Comparison of ENCODE assay signal across 15 cellular contexts in genomic region chr10:110840923-110841428, GRCh38. TPM values are rescaled to one million over a fixed set of nuclear protein-coding genes. Genes with fewer than 3 reads are reported as not detected.
DNase-seq lines count a peak whose midpoint lies in the region; ATAC-seq, FAIRE-seq and TF ChIP-seq lines count a peak whose summit lies in the region.
"Had no signal": no experiment of that assay in that cellular context is flagged by ENCODE, and none has a peak within 500 bp of the region (broad histone marks: within the 10 kb centered on the region; RNA-seq: fewer than 3 reads in every experiment).

No MANE protein-coding gene starts in this region.

- H3K4me1 Mint-ChIP-seq in neural crest cell: peaks cover 44% of the 10 kb centered on the region

- no peak overlapping the region for H3K4me3 ChIP-seq in A549
- peak overlapping the region in 1 of 2 donors; percentile 11 for H3K4me3 ChIP-seq in duodenal mucosa (ENCODE audit: low read depth in 1 of 2, low read length in 2 of 2)
- H3K4me3 ChIP-seq: K562, SK-N-MC had no signal

- TF ChIP-seq EP300 in A549 (IDR thresholded peaks at IDR 0.05): no peak

- H3K4me3 Mint-ChIP-seq in neural crest cell: no peak overlapping the region

- no peak for TF ChIP-seq POLR2A in A549 (IDR thresholded peaks at IDR 0.05; ENCODE audit: low read length)

- no peaks in the 10 kb centered on the region for H3K9me3 ChIP-seq in A549
- H3K9me3 ChIP-seq in duodenal mucosa (ENCODE audit: control insufficient read depth in 1 of 2, low read length in 2 of 2): no peaks in the 10 kb centered on the region

- DNase-seq in A549 (ENCODE audit: low read depth in 1 of 2, low spot score in 1 of 2): no peak
- DNase-seq in GM19239 (ENCODE audit: insufficient read length, low spot score): no peak
- DNase-seq in neural crest cell (ENCODE audit: low read depth, low spot score): no peak
- no peak for DNase-seq in NCI-H2029 treated with DMSO at 0.1 percent for 48 hours (lab: John Stamatoyannopoulos, UW)
- no peak for DNase-seq in NCI-H69 (lab: John Stamatoyannopoulos, UW)
- no peak for DNase-seq in HPDE6-E6E7 (ENCODE audit: extremely low spot score)
- no peak for DNase-seq in D721Med (ENCODE audit: insufficient read length, low spot score)
- DNase-seq: mesendoderm; NCI-H1105; stimulated activated CD4-positive, alpha-beta T cell treated with anti-CD3 and anti-CD28 coated beads, Interleukin-4, amount 100 ng/mL, for 1 hour; stimulated activated CD8-positive, alpha-beta memory T cell treated with anti-CD3 and anti-CD28 coated beads, Interleukin-4, amount 100 ng/mL, for 48 hours had no signal

- H3K27ac ChIP-seq in A549: peak overlapping the region; percentile 43 to 48; a peak in 3 of 6 replicates
- peak overlapping the region; percentile 57 for H3K27ac ChIP-seq in duodenal mucosa (ENCODE audit: low read depth, low read length)
- H3K27ac ChIP-seq: SK-N-MC had no signal

- ATAC-seq in A549: no peak
- ATAC-seq: K562 had no signal

- H3K27me3 Mint-ChIP-seq in neural crest cell (ENCODE audit: low read depth): no peaks in the 10 kb centered on the region

- no peak overlapping the region; the same call in 2 of the 3 replicates for H3K4me2 ChIP-seq in A549

- H3K27me3 ChIP-seq in duodenal mucosa (ENCODE audit: control insufficient read depth in 1 of 2, insufficient read depth in 2 of 2, low read length in 2 of 2): no peaks in the 10 kb centered on the region

- H3K4me1 ChIP-seq in A549 (peaks cover 18% of the 10 kb centered on the region), duodenal mucosa (ENCODE audit: control insufficient read depth in 1 of 2, insufficient read depth in 2 of 2, low read length in 2 of 2) (peaks cover 74 to 81% of the 10 kb centered on the region in 2 donors)

- 64% methylated on average over 3 of the region's 3 CpGs for WGBS in A549 (ENCODE audit: missing lambda C conversion rate)

- CTCF ChIA-PET in A549 (lab: Yijun Ruan, JAX): no interaction called here

- H3K9me3 Mint-ChIP-seq in neural crest cell: no peaks in the 10 kb centered on the region

- no peak for FAIRE-seq in A549 (lab: Jason Lieb, UNC)
- peak; percentile 33 for FAIRE-seq in GM19239 (lab: Jason Lieb, UNC)
- FAIRE-seq in D721Med (lab: Jason Lieb, UNC): no peak
- FAIRE-seq: endothelial cell of umbilical vein, K562 had no signal

- TF ChIP-seq CTCF in A549 (IDR thresholded peaks at IDR 0.05): no peak
- TF ChIP-seq CTCF in neural crest cell (conservative IDR thresholded peaks at IDR 0.05): no peak
- no peak for TF ChIP-seq CTCF in D721Med (IDR thresholded peaks at IDR 0.05; ENCODE audit: insufficient read depth, missing control alignments)

- peak overlapping the region; percentile 87 for H3K27ac Mint-ChIP-seq in neural crest cell (ENCODE audit: unreplicated experiment)

- peak overlapping the region; percentile 41 to 55 for H3K9ac ChIP-seq in duodenal mucosa (ENCODE audit: low read depth in 1 of 2, low read length in 2 of 2)

- H3K36me3 ChIP-seq in duodenal mucosa (ENCODE audit: control insufficient read depth in 1 of 2, insufficient read depth in 2 of 2, low read length in 2 of 2): no peaks in the 10 kb centered on the region

- TF ChIP-seq RAD21 in A549 (conservative IDR thresholded peaks at IDR 0.05 in 1 of 2, IDR thresholded peaks at IDR 0.05 in 1 of 2): no peak

- no peaks in the 10 kb centered on the region for H3K36me3 Mint-ChIP-seq in neural crest cell (ENCODE audit: low read depth)

- POLR2A ChIA-PET in A549 (lab: Yijun Ruan, JAX): no interaction called here

TF ChIP-seq in A549, 52 proteins besides CTCF, POLR2A, EP300 and RAD21:
- no peak for TF ChIP-seq HDAC2 (IDR thresholded peaks at IDR 0.05)
- TF ChIP-seq ATOH8 (CRISPR knock-in tag; IDR thresholded peaks at IDR 0.05; ENCODE audit: low read depth): no peak
- no peak for TF ChIP-seq CBX2 (IDR thresholded peaks at IDR 0.05; ENCODE audit: borderline replicate concordance, low read depth)
- no peak for TF ChIP-seq HEYL (CRISPR knock-in tag; IDR thresholded peaks at IDR 0.05)
- TF ChIP-seq ESRRA (IDR thresholded peaks at IDR 0.05; ENCODE audit: borderline replicate concordance, low read length): no peak
- no peak for TF ChIP-seq HMGXB4 (CRISPR knock-in tag; IDR thresholded peaks at IDR 0.05; ENCODE audit: borderline replicate concordance)
- no peak for TF ChIP-seq ZSCAN20 (CRISPR knock-in tag; IDR thresholded peaks at IDR 0.05)
- TF ChIP-seq FOSL2 (IDR thresholded peaks at IDR 0.05): no peak
- no peak for TF ChIP-seq FOSL2 (CRISPR knock-in tag; IDR thresholded peaks at IDR 0.05)

RNA-seq across cellular contexts. Expression of gene PDCD4, which starts 30.8 kb away (rescaled TPM):
- polyA plus RNA-seq in A549 (2011; rRNA removed) (41.9 and 71.4 TPM in 2 replicates), A549 (2017; fragmentation: RNase III; extraction: RNeasy Plus Mini Kit Qiagen cat#74134 plus additional on column Dnase treatment) (35.7 to 49.7 TPM (median 42.7 TPM) in 3 replicates)
- 6.5 and 10.0 TPM in 2 replicates for polyA plus RNA-seq in A549 (2012; cell fraction: cytosol; rRNA removed)
- 3.1 and 6.7 TPM in 2 replicates for polyA plus RNA-seq in A549 (2012; cell fraction: nucleus; rRNA removed)
- polyA minus RNA-seq in A549 (2011; rRNA and poly(A)+ RNA removed): 15.0 and 16.3 TPM in 2 replicates
- 37.8 and 41.9 TPM in 2 replicates for total RNA-seq in neural crest cell
